Comparison of ENCODE assay signal across 8 cellular contexts in the genomic region with DNA sequence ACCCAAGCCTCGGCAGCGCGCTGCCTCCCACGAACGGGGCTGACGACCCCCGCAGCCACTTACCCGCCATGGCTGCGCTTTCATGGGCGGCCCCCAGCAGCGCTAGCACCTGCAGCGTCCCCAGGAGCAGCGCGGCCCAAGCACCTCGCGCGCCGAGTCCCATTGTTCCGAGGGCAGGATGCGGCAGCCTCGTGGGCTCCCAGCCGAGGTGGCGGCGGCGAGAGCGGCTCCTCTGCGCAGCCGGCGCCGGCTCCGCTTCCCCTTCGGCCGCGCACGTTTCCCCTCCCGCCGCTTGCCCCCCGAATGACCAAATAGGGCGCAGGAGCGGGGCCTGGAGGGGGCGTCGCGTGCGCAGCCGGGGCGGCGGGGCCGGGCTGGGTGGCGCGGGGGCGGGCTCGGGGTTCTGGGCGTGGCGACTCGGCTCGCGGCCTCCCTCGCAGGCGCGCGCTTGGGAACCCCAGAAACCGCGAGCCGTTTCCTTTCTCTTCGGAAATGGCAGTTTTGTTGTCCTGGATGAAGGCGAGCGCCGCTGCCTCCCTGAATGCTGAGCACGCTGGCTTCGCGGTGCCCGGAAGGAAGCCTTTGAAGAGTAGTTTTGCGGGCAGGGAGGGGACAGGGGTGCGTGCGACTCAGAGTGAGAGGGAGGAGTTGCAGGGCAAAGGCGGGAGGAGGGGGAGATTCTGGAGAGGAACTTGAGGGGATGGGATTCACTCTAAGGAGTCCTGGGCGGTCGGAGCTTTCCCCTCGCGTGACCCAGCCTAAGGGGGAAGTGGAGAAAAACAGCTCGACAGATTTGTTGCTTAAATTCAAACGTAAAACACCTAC. TPM values are rescaled to one million over a fixed set of nuclear protein-coding genes. Genes with fewer than 3 reads are reported as not detected.
DNase-seq lines count a peak whose midpoint lies in the region; ATAC-seq, FAIRE-seq and TF ChIP-seq lines count a peak whose summit lies in the region.

A gene with protein sequence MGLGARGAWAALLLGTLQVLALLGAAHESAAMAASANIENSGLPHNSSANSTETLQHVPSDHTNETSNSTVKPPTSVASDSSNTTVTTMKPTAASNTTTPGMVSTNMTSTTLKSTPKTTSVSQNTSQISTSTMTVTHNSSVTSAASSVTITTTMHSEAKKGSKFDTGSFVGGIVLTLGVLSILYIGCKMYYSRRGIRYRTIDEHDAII (minus strand): TSS at position 305 of the 825 bp plus-strand sequence. CDS start 142 bp downstream, at position 163.

- peaks cover 16% of the 10 kb centered on the region; the same call in 1 of the 2 replicates for H3K23me2 ChIP-seq in H1 (ENCODE audit: low read depth, low read length)

- H3K4ac ChIP-seq in H1 (replicated peaks; ENCODE audit: insufficient read length, low read depth, low read length) (peak within 1 kb of the TSS; percentile 92), mesendoderm (ENCODE audit: low read depth, low read length) (peak within 1 kb of the TSS; percentile 77)

- peak within 1 kb of the TSS; percentile 60 for H3K56ac ChIP-seq in H1 (replicated peaks; ENCODE audit: insufficient read length, low read depth, low read length)
- peak within 1 kb of the TSS; percentile 96 for H3K56ac ChIP-seq in mesendoderm (ENCODE audit: low read length)

- H3K18ac ChIP-seq in H1 (ENCODE audit: extremely low read depth, low read length) (peak within 1 kb of the TSS; percentile 33; the same call in 1 of the 2 replicates), mesendoderm (ENCODE audit: low read length) (peak within 1 kb of the TSS; percentile 78)

- H3K4me3 Mint-ChIP-seq in CD14-positive monocyte: peak within 1 kb of the TSS; percentile 97 to 99

- H2BK120ac ChIP-seq in H1 (replicated peaks; ENCODE audit: low read depth, low read length) (no peak within 1 kb of the TSS), mesendoderm (ENCODE audit: low read depth, low read length) (no peak within 1 kb of the TSS)

- TF ChIP-seq EP300 in H1 (IDR thresholded peaks at IDR 0.05; ENCODE audit: borderline replicate concordance in 1 of 2, low read depth in 2 of 2, low read length in 2 of 2): no peak

- DNase-seq in CD14-positive monocyte (ENCODE audit: low spot score): peak; percentile 77
- peak; percentile 23 for DNase-seq in NK-92 (lab: John Stamatoyannopoulos, UW; ENCODE audit: unreplicated experiment)
- peak; percentile 80 to 89 (median 83) for DNase-seq in activated CD8-positive, alpha-beta memory T cell treated with anti-CD3 and anti-CD28 coated beads for 48 hours (ENCODE audit: low read depth in 2 of 3, low spot score in 2 of 3)
- peak; percentile 33 to 87 for DNase-seq in H1 (ENCODE audit: low read depth in 1 of 2, low spot score in 2 of 2)
- peak; percentile 87 for DNase-seq in mesendoderm
- peak; percentile 73 for DNase-seq in stimulated activated CD8-positive, alpha-beta memory T cell treated with anti-CD3 and anti-CD28 coated beads, Interleukin-15, amount 100 ng/mL, for 24 hours (ENCODE audit: low read depth)

- peak within 1 kb of the TSS; percentile 91 for H2AFZ ChIP-seq in H1 (ENCODE audit: low read length)

- no peaks in the 10 kb centered on the region for H3K9me3 Mint-ChIP-seq in CD14-positive monocyte

- H3K9ac ChIP-seq in H1 (replicated peaks in 1 of 4; ENCODE audit: extremely low read depth in 1 of 4, low read depth in 3 of 4, low read length in 3 of 4) (peak within 1 kb of the TSS; percentile 53 to 85 (median 80)), mesendoderm (ENCODE audit: low read length) (peak within 1 kb of the TSS; percentile 90)

- H3K4me2 ChIP-seq in H1 (ENCODE audit: insufficient read depth in 1 of 2, low read depth in 2 of 2, low read length in 2 of 2) (peak within 1 kb of the TSS; percentile 74 to 78), mesendoderm (ENCODE audit: low read length) (peak within 1 kb of the TSS; percentile 69)

- H2AK5ac ChIP-seq in H1 (ENCODE audit: low read depth, low read length) (no peak within 1 kb of the TSS; the same call in 1 of the 2 replicates), mesendoderm (ENCODE audit: low read length) (no peak within 1 kb of the TSS)

- H4K91ac ChIP-seq in H1 (replicated peaks; ENCODE audit: insufficient read length, low read length): no peak within 1 kb of the TSS

- peaks cover 68% of the 10 kb centered on the region for H3K4me1 Mint-ChIP-seq in CD14-positive monocyte

- peaks cover 3 to 9% of the 10 kb centered on the region in 2 donors for H3K36me3 Mint-ChIP-seq in CD14-positive monocyte

- peak; percentile 76 for ATAC-seq in GM19324 (IDR thresholded peaks at IDR 0.05; ENCODE audit: low FRiP score, unreplicated experiment)
- ATAC-seq in HG03460 (IDR thresholded peaks at IDR 0.05; ENCODE audit: unreplicated experiment): peak; percentile 58

- H3K27me3 Mint-ChIP-seq in CD14-positive monocyte (ENCODE audit: low read depth in 3 of 3): no peaks in the 10 kb centered on the region

- peak in 1 of 2 experiments; percentile 46; a peak in 2 of 3 replicates for TF ChIP-seq POLR2A in H1 (IDR thresholded peaks at IDR 0.05; ENCODE audit: control extremely low read depth in 1 of 2, low read depth in 2 of 2, low read length in 2 of 2)

- no peaks in the 10 kb centered on the region for H3K9me3 ChIP-seq in H1 (ENCODE audit: insufficient read depth in 2 of 2, low read depth in 1 of 2, low read length in 1 of 2)

- H3K27me3 ChIP-seq in H1 (replicated peaks in 1 of 4; ENCODE audit: control insufficient read depth in 3 of 4, extremely low read depth in 1 of 4, insufficient read depth in 3 of 4, low read length in 3 of 4) (peaks cover 0 to 15% (median 3%) of the 10 kb centered on the region in 4 experiments; a peak in 4 of 7 replicates), mesendoderm (ENCODE audit: insufficient read depth, low read length, poor library complexity) (no peaks in the 10 kb centered on the region)

- 2% methylated on average over 69 of the region's 82 CpGs; no CpG with 5 or more reads in 1 of the 2 experiments for WGBS in H1 (ENCODE audit: extremely low coverage in 1 of 2, insufficient coverage in 1 of 2, insufficient read length in 1 of 2, insufficient replicate concordance in 2 of 2, low coverage in 1 of 2, low lambda C conversion rate in 2 of 2, missing lambda C conversion rate in 1 of 2), 2 experiments
- no CpG with 5 or more reads among the region's 82 CpGs for WGBS in mesendoderm (ENCODE audit: extremely low coverage, insufficient coverage, low lambda C conversion rate)

- H3K36me3 ChIP-seq in H1 (ENCODE audit: control insufficient read depth in 2 of 4, insufficient read depth in 4 of 4, low read length in 3 of 4) (peaks cover 0 to 4% (median 0%) of the 10 kb centered on the region in 4 experiments; a peak in 1 of 8 replicates), mesendoderm (ENCODE audit: control insufficient read depth, insufficient read depth, low read length) (no peaks in the 10 kb centered on the region)

- CTCF ChIA-PET in H1 (lab: Charles Lee; ENCODE audit: partially characterized antibody): interaction anchor here (0.7 to 1.6 kb wide), 5 partner anchors 14 to 214 kb away, joined by 3 to 10 read pairs (median 3); no protein-coding TSS in a partner anchor

- H2BK20ac ChIP-seq in H1 (ENCODE audit: low read length): no peak within 1 kb of the TSS

- intact Hi-C loops in CD14-positive monocyte (cut with micrococcal nuclease): loop anchor here in 1 of 2 donors (5.0 kb wide), 1 partner anchor 105 kb away; a partner anchor contains a TSS

- H3K79me1 ChIP-seq in H1 (ENCODE audit: low read depth, low read length) (no peaks in the 10 kb centered on the region), mesendoderm (ENCODE audit: low read length) (peaks cover 4% of the 10 kb centered on the region)

- FAIRE-seq in H1 (lab: Jason Lieb, UNC): no peak

- H3K27ac ChIP-seq in H1 (ENCODE audit: low read depth, low read length) (peak within 1 kb of the TSS; percentile 68), mesendoderm (ENCODE audit: low read depth, low read length) (peak within 1 kb of the TSS; percentile 87)

- H3K4me3 ChIP-seq in H1 (ENCODE audit: extremely low read depth in 1 of 4, insufficient read depth in 2 of 4, low read depth in 3 of 4, low read length in 4 of 4) (peak within 1 kb of the TSS; percentile 72 to 84 (median 78)), mesendoderm (ENCODE audit: low read length) (peak within 1 kb of the TSS; percentile 88)

- H2BK12ac ChIP-seq in H1 (ENCODE audit: low read depth, low read length): peak within 1 kb of the TSS; percentile 75

- no peak within 1 kb of the TSS for H3K14ac ChIP-seq in H1 (ENCODE audit: insufficient read length)

- POLR2A ChIA-PET in H1 (lab: Charles Lee; ENCODE audit: partially characterized antibody): interaction anchor here (0.6 to 1.3 kb wide), 8 partner anchors 9 to 111 kb away, joined by 3 to 8 read pairs (median 3); no protein-coding TSS in a partner anchor

- H3K27ac Mint-ChIP-seq in CD14-positive monocyte: peak within 1 kb of the TSS; percentile 95 to 99 (median 98)

- H3K4me1 ChIP-seq in H1 (replicated peaks in 1 of 4; ENCODE audit: control insufficient read depth in 3 of 4, insufficient read depth in 4 of 4, low read length in 3 of 4) (peaks cover 3 to 23% (median 16%) of the 10 kb centered on the region in 4 experiments; a peak in 4 of 7 replicates), mesendoderm (ENCODE audit: control insufficient read depth, low read depth, low read length) (peaks cover 15% of the 10 kb centered on the region)

- peak within 1 kb of the TSS; percentile 96 for H4K8ac ChIP-seq in H1 (ENCODE audit: extremely low read depth, insufficient read depth, low read length)
- H4K8ac ChIP-seq in mesendoderm (ENCODE audit: low read depth, low read length): no peak within 1 kb of the TSS

- TF ChIP-seq CTCF in CD14-positive monocyte (IDR thresholded peaks at IDR 0.05) (no peak), H1 (IDR thresholded peaks at IDR 0.05; ENCODE audit: control extremely low read depth in 1 of 3, insufficient read depth in 1 of 3, low read depth in 1 of 3, low read length in 3 of 3) (no peak)

- H3K23ac ChIP-seq in H1 (ENCODE audit: insufficient read length) (no peak within 1 kb of the TSS), mesendoderm (ENCODE audit: low read length) (peak within 1 kb of the TSS; percentile 73)

- H4K5ac ChIP-seq in H1 (ENCODE audit: insufficient read length, low read depth, low read length) (peak within 1 kb of the TSS; percentile 37), mesendoderm (ENCODE audit: low read length) (no peak within 1 kb of the TSS)

- H2BK5ac ChIP-seq in H1 (ENCODE audit: low read depth, low read length): peak within 1 kb of the TSS; percentile 36; the same call in 1 of the 2 replicates
- peak within 1 kb of the TSS; percentile 55 for H2BK5ac ChIP-seq in mesendoderm (ENCODE audit: low read length)

- 0 out of 2 replicates have a peak within 1 kb of the TSS, but pooled peaks have one; percentile 73 for H2BK15ac ChIP-seq in H1 (ENCODE audit: low read length)
- no peak within 1 kb of the TSS for H2BK15ac ChIP-seq in mesendoderm (replicated peaks; ENCODE audit: low read depth)

- no peak for TF ChIP-seq RAD21 in H1 (IDR thresholded peaks at IDR 0.05 in 1 of 2, conservative IDR thresholded peaks at IDR 0.05 in 1 of 2; ENCODE audit: low read depth in 2 of 2, low read length in 2 of 2)

- H3K79me2 ChIP-seq in H1 (ENCODE audit: control insufficient read depth in 1 of 2, insufficient read depth in 2 of 2, low read length in 2 of 2) (peaks cover 0 to 35% of the 10 kb centered on the region in 2 experiments; a peak in 2 of 4 replicates), mesendoderm (ENCODE audit: control insufficient read depth, insufficient read depth, low read length) (peaks cover 23% of the 10 kb centered on the region)

- H4K20me1 ChIP-seq in H1 (replicated peaks in 1 of 2; ENCODE audit: control insufficient read depth in 1 of 2, insufficient read depth in 2 of 2, low read length in 2 of 2): peaks cover 12 to 15% of the 10 kb centered on the region in 2 experiments

RNA-seq across cellular contexts. Expression of the gene that starts here (rescaled TPM):
- 100 to 1,000 TPM; 263 to 368 TPM for polyA plus RNA-seq in CD14-positive monocyte
- total RNA-seq in H1 (2021; fragmentation: NEBNext Ultra II Directional; extraction: Animal tissue kit (Norgen Biotek cat#: 25700)): 80.1 and 82.3 TPM in 2 replicates
- polyA plus RNA-seq in H1 (2011; rRNA removed): 25.4 and 75.5 TPM in 2 replicates
- polyA plus RNA-seq in H1 (2011; cell fraction: cytosol; rRNA removed): 60.1 TPM
- polyA plus RNA-seq in H1 (2011; cell fraction: nucleus; rRNA removed): 52.9 TPM
- 63.1 to 79.7 TPM (median 72.2 TPM) in 4 replicates for polyA plus RNA-seq in H1 (2012, experiment 1 of 2)
- polyA plus RNA-seq in H1 (2012, experiment 2 of 2): 6.1 TPM
- 39.8 TPM for polyA plus RNA-seq in H1 (2013, experiment 1 of 2)
- polyA plus RNA-seq in H1 (2013, experiment 2 of 2): 45.5 TPM
- polyA minus RNA-seq in H1 (2011; rRNA and poly(A)+ RNA removed): 124 and 302 TPM in 2 replicates
- polyA minus RNA-seq in H1 (2011; cell fraction: cytosol; rRNA and poly(A)+ RNA removed): 79.0 TPM
- 301 TPM for polyA minus RNA-seq in H1 (2011; cell fraction: nucleus; rRNA and poly(A)+ RNA removed)
- polyA plus RNA-seq in mesendoderm (2013, experiment 1 of 2): 71.2 TPM
- 71.7 TPM for polyA plus RNA-seq in mesendoderm (2013, experiment 2 of 2)

Comparison
In these comparisons a context has a peak if more than half of its experiments do, and no peak if none do; other contexts are left out.
1. Peak in every context shown above with its lines: DNase-seq, ATAC-seq, H3K4me3 ChIP-seq and H3K27ac ChIP-seq.
2. DNase-seq: peak in every context shown above with its lines; median percentile 87 in mesendoderm; 83 in activated CD8-positive, alpha-beta memory T cell treated with anti-CD3 and anti-CD28 coated beads for 48 hours; 77 in CD14-positive monocyte; 73 in stimulated activated CD8-positive, alpha-beta memory T cell treated with anti-CD3 and anti-CD28 coated beads, Interleukin-15, amount 100 ng/mL, for 24 hours; 60 in H1; 23 in NK-92.